Comparison of ENCODE assay signal across 1 cellular context in genomic region chr18:28039078-28039477, GRCh38.
TF ChIP-seq lines count a peak whose summit lies in the region.

No MANE protein-coding gene starts in this region.

TF ChIP-seq in GM23338, 12 proteins besides CTCF, POLR2A, EP300 and RAD21 (continued from another document):
- TF ChIP-seq ZNF462 (CRISPR knock-in tag; IDR thresholded peaks at IDR 0.05) (no peak), POLR2AphosphoS5 (IDR thresholded peaks at IDR 0.05; ENCODE audit: low read depth) (no peak), ZNF114 (CRISPR knock-in tag; IDR thresholded peaks at IDR 0.05) (no peak), EZH2phosphoT487 (IDR thresholded peaks at IDR 0.05; ENCODE audit: unreplicated experiment) (no peak), JUNB (IDR thresholded peaks at IDR 0.05; ENCODE audit: unreplicated experiment) (no peak), CREB1 (CRISPR knock-in tag; IDR thresholded peaks at IDR 0.05; ENCODE audit: low read depth) (no peak), EZH2 (IDR thresholded peaks at IDR 0.05; ENCODE audit: low read depth, unreplicated experiment) (no peak), ZNF331 (CRISPR knock-in tag; IDR thresholded peaks at IDR 0.05; ENCODE audit: low read depth) (no peak), NANOG (IDR thresholded peaks at IDR 0.05; ENCODE audit: borderline replicate concordance) (no peak)
TF ChIP-seq in GM23338: peak in this region for 0.
